7 cellular contexts compared by ENCODE assay signal in genomic region chr2:215680605-215681598, GRCh38.
DNase-seq lines count a peak whose midpoint lies in the region; ATAC-seq and TF ChIP-seq lines count a peak whose summit lies in the region.

No MANE protein-coding gene starts in this region.

- H3K27me3 ChIP-seq in gastroesophageal sphincter (no peaks in the 10 kb centered on the region), uterus (no peaks in the 10 kb centered on the region)

- no peak overlapping the region for H3K4me3 ChIP-seq in gastroesophageal sphincter
- no peak overlapping the region for H3K4me3 ChIP-seq in uterus

- peaks cover 0 to 19% (median 0%) of the 10 kb centered on the region in 3 donors for H3K4me1 ChIP-seq in gastroesophageal sphincter
- no peaks in the 10 kb centered on the region for H3K4me1 ChIP-seq in uterus

- H3K27ac ChIP-seq in gastroesophageal sphincter: no peak overlapping the region
- no peak overlapping the region for H3K27ac ChIP-seq in uterus

- peaks cover 23% of the 10 kb centered on the region for H3K4me1 Mint-ChIP-seq in stimulated activated naive CD8-positive, alpha-beta T cell treated with anti-CD3 and anti-CD28 coated beads, Interleukin-15, amount 100 ng/mL, for 72 hours

- ATAC-seq in GM18498 (IDR thresholded peaks at IDR 0.05; ENCODE audit: unreplicated experiment) (peak; percentile 65), gastroesophageal sphincter (peak; percentile 79), HG03025 (IDR thresholded peaks at IDR 0.05; ENCODE audit: low FRiP score, unreplicated experiment) (no peak)
- peak; percentile 95 for ATAC-seq in stimulated activated naive CD8-positive, alpha-beta T cell treated with anti-CD3 and anti-CD28 coated beads, Interleukin-15, amount 100 ng/mL, for 72 hours

- intact Hi-C loops in uterus (cut with DNase I; ENCODE audit: low total_unique reads): no loop called here

- H3K27ac Mint-ChIP-seq in stimulated activated naive CD8-positive, alpha-beta T cell treated with anti-CD3 and anti-CD28 coated beads, Interleukin-15, amount 100 ng/mL, for 72 hours: peak overlapping the region; percentile 66 to 89

- DNase-seq in HK-2 (ENCODE audit: unreplicated experiment) (peak; percentile 67), T-helper 1 cell (peak in 3 of 5 donors; percentile 2 to 32 (median 15)), uterus (no peak)
- DNase-seq in stimulated activated naive CD8-positive, alpha-beta T cell treated with anti-CD3 and anti-CD28 coated beads, Interleukin-15, amount 100 ng/mL, for 72 hours: peak; percentile 9 to 56

- TF ChIP-seq EP300 in gastroesophageal sphincter (IDR thresholded peaks at IDR 0.05): no peak

- peaks cover 0 to 16% of the 10 kb centered on the region in 2 donors for H3K9me3 Mint-ChIP-seq in stimulated activated naive CD8-positive, alpha-beta T cell treated with anti-CD3 and anti-CD28 coated beads, Interleukin-15, amount 100 ng/mL, for 72 hours

- TF ChIP-seq CTCF in gastroesophageal sphincter (IDR thresholded peaks at IDR 0.05) (no peak), uterus (IDR thresholded peaks at IDR 0.05) (no peak)

- 70 to 73% methylated on average over 5 to 6 of the region's 6 CpGs for WGBS in gastroesophageal sphincter (ENCODE audit: low coverage in 1 of 2), 2 donors

- H3K9me3 ChIP-seq in gastroesophageal sphincter: no peaks in the 10 kb centered on the region
- H3K9me3 ChIP-seq in uterus: no peaks in the 10 kb centered on the region

- peak overlapping the region; percentile 60 to 69 for H3K4me3 Mint-ChIP-seq in stimulated activated naive CD8-positive, alpha-beta T cell treated with anti-CD3 and anti-CD28 coated beads, Interleukin-15, amount 100 ng/mL, for 72 hours

- no peak for TF ChIP-seq POLR2A in gastroesophageal sphincter (IDR thresholded peaks at IDR 0.05)
- no peak for TF ChIP-seq POLR2A in uterus (IDR thresholded peaks at IDR 0.05)

- H3K27me3 Mint-ChIP-seq in stimulated activated naive CD8-positive, alpha-beta T cell treated with anti-CD3 and anti-CD28 coated beads, Interleukin-15, amount 100 ng/mL, for 72 hours: no peaks in the 10 kb centered on the region

- H3K36me3 ChIP-seq in gastroesophageal sphincter (no peaks in the 10 kb centered on the region), uterus (no peaks in the 10 kb centered on the region)

Comparison
In these comparisons a context has a peak if more than half of its experiments do, and no peak if none do; other contexts are left out.
1. DNase-seq: peak in HK-2 (single experiment), T-helper 1 cell (3 of 5) and stimulated activated naive CD8-positive, alpha-beta T cell treated with anti-CD3 and anti-CD28 coated beads, Interleukin-15, amount 100 ng/mL, for 72 hours (2 of 2); none in uterus (0 of 2).